1 cellular context compared by ENCODE assay signal in the genomic region with DNA sequence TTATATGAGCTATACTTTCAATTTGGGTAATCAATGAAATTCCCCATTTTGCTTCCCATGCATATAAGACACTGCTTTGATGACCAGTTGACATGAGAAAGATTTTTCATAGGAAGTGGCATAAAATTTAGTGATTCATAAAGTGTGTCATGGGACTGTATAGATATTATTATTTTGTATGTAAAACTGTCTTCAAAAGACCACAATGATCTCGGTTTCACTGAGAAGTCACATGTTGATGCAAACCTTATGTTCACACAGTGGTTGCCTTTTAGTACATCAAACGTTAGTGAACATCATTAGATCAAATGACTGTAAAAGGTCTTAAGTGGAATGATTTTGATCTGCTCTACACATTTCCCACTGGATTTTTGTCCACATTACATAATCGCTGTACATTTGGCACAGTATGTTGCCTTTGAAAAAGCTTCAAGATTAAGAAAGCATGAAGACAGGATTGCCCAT.
TF ChIP-seq lines count a peak whose summit lies in the region.

No MANE protein-coding gene starts in this region.

TF ChIP-seq in GM12878, 131 proteins besides CTCF, POLR2A, EP300 and RAD21 (continued from another document and continues in another):
- TF ChIP-seq, protein P1, sequence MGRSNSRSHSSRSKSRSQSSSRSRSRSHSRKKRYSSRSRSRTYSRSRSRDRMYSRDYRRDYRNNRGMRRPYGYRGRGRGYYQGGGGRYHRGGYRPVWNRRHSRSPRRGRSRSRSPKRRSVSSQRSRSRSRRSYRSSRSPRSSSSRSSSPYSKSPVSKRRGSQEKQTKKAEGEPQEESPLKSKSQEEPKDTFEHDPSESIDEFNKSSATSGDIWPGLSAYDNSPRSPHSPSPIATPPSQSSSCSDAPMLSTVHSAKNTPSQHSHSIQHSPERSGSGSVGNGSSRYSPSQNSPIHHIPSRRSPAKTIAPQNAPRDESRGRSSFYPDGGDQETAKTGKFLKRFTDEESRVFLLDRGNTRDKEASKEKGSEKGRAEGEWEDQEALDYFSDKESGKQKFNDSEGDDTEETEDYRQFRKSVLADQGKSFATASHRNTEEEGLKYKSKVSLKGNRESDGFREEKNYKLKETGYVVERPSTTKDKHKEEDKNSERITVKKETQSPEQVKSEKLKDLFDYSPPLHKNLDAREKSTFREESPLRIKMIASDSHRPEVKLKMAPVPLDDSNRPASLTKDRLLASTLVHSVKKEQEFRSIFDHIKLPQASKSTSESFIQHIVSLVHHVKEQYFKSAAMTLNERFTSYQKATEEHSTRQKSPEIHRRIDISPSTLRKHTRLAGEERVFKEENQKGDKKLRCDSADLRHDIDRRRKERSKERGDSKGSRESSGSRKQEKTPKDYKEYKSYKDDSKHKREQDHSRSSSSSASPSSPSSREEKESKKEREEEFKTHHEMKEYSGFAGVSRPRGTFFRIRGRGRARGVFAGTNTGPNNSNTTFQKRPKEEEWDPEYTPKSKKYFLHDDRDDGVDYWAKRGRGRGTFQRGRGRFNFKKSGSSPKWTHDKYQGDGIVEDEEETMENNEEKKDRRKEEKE (IDR thresholded peaks at IDR 0.05) = no peak
- TF ChIP-seq SP1 (IDR thresholded peaks at IDR 0.05; ENCODE audit: low read depth, low read length) (no peak), JUNB (IDR thresholded peaks at IDR 0.05) (peak; percentile 97), SMC3 (IDR thresholded peaks at IDR 0.05; ENCODE audit: borderline replicate concordance, low read length) (peak; percentile 3; the same call in 1 of the 2 replicates), NRF1 (conservative IDR thresholded peaks at IDR 0.05; ENCODE audit: low read depth, low read length) (no peak), JUND (IDR thresholded peaks at IDR 0.05; ENCODE audit: low read depth, low read length) (peak; percentile 72; the same call in 1 of the 2 replicates), SUZ12 (IDR thresholded peaks at IDR 0.05; ENCODE audit: unreplicated experiment) (no peak), FOXM1 (IDR thresholded peaks at IDR 0.05; ENCODE audit: low read depth, low read length) (peak; percentile 98), MYB (IDR thresholded peaks at IDR 0.05; ENCODE audit: borderline replicate concordance, low read depth, low read length) (no peak), SIX5 (IDR thresholded peaks at IDR 0.05; ENCODE audit: low read depth, low read length, severe bottlenecking) (no peak), SMARCA5 (IDR thresholded peaks at IDR 0.05) (peak; percentile 44; the same call in 1 of the 2 replicates), SMAD5 (IDR thresholded peaks at IDR 0.05; ENCODE audit: low read depth) (no peak; the same call in 1 of the 2 replicates), BRCA1 (IDR thresholded peaks at IDR 0.05; ENCODE audit: low read depth, low read length) (no peak), HCFC1 (IDR thresholded peaks at IDR 0.05; ENCODE audit: low read length) (no peak), RCOR1 (conservative IDR thresholded peaks at IDR 0.05; ENCODE audit: low read depth, low read length) (no peak), TARDBP (IDR thresholded peaks at IDR 0.05; ENCODE audit: borderline replicate concordance) (no peak), BMI1 (IDR thresholded peaks at IDR 0.05; ENCODE audit: borderline replicate concordance) (peak; percentile 67; the same call in 1 of the 2 replicates), ASH2L (IDR thresholded peaks at IDR 0.05; ENCODE audit: borderline replicate concordance, low read depth) (no peak), TCF7 (IDR thresholded peaks at IDR 0.05; ENCODE audit: borderline replicate concordance) (peak; percentile 80), CREB1 (IDR thresholded peaks at IDR 0.05; ENCODE audit: low read depth) (peak; percentile 57; the same call in 1 of the 2 replicates), ZNF274 (IDR thresholded peaks at IDR 0.05; ENCODE audit: insufficient read depth, insufficient read length) (no peak), SRF (IDR thresholded peaks at IDR 0.05; ENCODE audit: low read depth in 2 of 2, low read length in 2 of 2) (no peak), RUNX3 (IDR thresholded peaks at IDR 0.05; ENCODE audit: low read length) (peak; percentile 97), ZSCAN29 (IDR thresholded peaks at IDR 0.05) (no peak), RFX5 (IDR thresholded peaks at IDR 0.05; ENCODE audit: low read depth, low read length) (no peak), ZNF24 (IDR thresholded peaks at IDR 0.05) (peak; percentile 98), EED (IDR thresholded peaks at IDR 0.05; ENCODE audit: low read depth) (peak; percentile 74; the same call in 1 of the 2 replicates), CHD2 (IDR thresholded peaks at IDR 0.05; ENCODE audit: borderline replicate concordance, low read depth, low read length) (peak; percentile 74; the same call in 1 of the 2 replicates), TBL1XR1 (IDR thresholded peaks at IDR 0.05; ENCODE audit: low read depth, low read length) (peak; percentile 52; the same call in 1 of the 2 replicates), CREM (IDR thresholded peaks at IDR 0.05; ENCODE audit: low read depth) (peak; percentile 51; the same call in 1 of the 2 replicates), NFYA (IDR thresholded peaks at IDR 0.05; ENCODE audit: borderline replicate concordance, low read depth, low read length) (no peak), ZBED1 (IDR thresholded peaks at IDR 0.05; ENCODE audit: borderline replicate concordance) (peak; percentile 90), CHD1 (IDR thresholded peaks at IDR 0.05; ENCODE audit: low read depth, low read length) (no peak), FOXK2 (IDR thresholded peaks at IDR 0.05) (no peak), SUPT20H (IDR thresholded peaks at IDR 0.05; ENCODE audit: borderline replicate concordance, control insufficient read depth, low read depth, low read length) (no peak), KDM1A (IDR thresholded peaks at IDR 0.05; ENCODE audit: borderline replicate concordance) (no peak), WRNIP1 (IDR thresholded peaks at IDR 0.05; ENCODE audit: borderline replicate concordance, low read depth, low read length) (no peak), GABPA (IDR thresholded peaks at IDR 0.05; ENCODE audit: low read depth) (peak; percentile 38; the same call in 1 of the 2 replicates), CBFB (IDR thresholded peaks at IDR 0.05; ENCODE audit: low read depth) (peak; percentile 72; the same call in 1 of the 2 replicates), TCF3 (IDR thresholded peaks at IDR 0.05; ENCODE audit: borderline replicate concordance, insufficient read depth, low read depth, low read length) (0 out of 2 replicates have a peak, but pooled peaks have one; percentile 56), BACH1 (IDR thresholded peaks at IDR 0.05; ENCODE audit: borderline replicate concordance) (peak; percentile 28; the same call in 1 of the 2 replicates), PAX8 (IDR thresholded peaks at IDR 0.05) (no peak), ZZZ3 (IDR thresholded peaks at IDR 0.05; ENCODE audit: control insufficient read depth, insufficient read length, low read depth) (no peak), YY1 (IDR thresholded peaks at IDR 0.05; ENCODE audit: low read depth, low read length) (no peak), POLR2AphosphoS2 (IDR thresholded peaks at IDR 0.05; ENCODE audit: low read depth, low read length) (no peak), RAD51 (IDR thresholded peaks at IDR 0.05) (peak; percentile 91), CHD4 (IDR thresholded peaks at IDR 0.05) (no peak)
- TF ChIP-seq, protein P2, sequence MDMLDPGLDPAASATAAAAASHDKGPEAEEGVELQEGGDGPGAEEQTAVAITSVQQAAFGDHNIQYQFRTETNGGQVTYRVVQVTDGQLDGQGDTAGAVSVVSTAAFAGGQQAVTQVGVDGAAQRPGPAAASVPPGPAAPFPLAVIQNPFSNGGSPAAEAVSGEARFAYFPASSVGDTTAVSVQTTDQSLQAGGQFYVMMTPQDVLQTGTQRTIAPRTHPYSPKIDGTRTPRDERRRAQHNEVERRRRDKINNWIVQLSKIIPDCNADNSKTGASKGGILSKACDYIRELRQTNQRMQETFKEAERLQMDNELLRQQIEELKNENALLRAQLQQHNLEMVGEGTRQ (IDR thresholded peaks at IDR 0.05; ENCODE audit: borderline replicate concordance, low read depth, low read length) = peak; percentile 53; the same call in 1 of the 2 replicates
- TF ChIP-seq, protein P3, sequence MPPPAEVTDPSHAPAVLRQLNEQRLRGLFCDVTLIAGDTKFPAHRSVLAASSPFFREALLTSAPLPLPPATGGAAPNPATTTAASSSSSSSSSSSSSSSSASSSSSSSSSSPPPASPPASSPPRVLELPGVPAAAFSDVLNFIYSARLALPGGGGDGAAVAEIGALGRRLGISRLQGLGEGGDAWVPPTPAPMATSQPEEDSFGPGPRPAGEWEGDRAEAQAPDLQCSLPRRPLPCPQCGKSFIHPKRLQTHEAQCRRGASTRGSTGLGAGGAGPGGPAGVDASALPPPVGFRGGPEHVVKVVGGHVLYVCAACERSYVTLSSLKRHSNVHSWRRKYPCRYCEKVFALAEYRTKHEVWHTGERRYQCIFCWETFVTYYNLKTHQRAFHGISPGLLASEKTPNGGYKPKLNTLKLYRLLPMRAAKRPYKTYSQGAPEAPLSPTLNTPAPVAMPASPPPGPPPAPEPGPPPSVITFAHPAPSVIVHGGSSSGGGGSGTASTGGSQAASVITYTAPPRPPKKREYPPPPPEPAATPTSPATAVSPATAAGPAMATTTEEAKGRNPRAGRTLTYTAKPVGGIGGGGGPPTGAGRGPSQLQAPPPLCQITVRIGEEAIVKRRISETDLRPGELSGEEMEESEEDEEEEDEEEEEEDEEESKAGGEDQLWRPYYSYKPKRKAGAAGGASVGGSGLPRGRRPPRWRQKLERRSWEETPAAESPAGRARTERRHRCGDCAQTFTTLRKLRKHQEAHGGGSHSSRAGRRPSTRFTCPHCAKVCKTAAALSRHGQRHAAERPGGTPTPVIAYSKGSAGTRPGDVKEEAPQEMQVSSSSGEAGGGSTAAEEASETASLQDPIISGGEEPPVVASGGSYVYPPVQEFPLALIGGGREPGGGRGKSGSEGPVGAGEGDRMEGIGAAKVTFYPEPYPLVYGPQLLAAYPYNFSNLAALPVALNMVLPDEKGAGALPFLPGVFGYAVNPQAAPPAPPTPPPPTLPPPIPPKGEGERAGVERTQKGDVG (CRISPR knock-in tag; IDR thresholded peaks at IDR 0.05) = no peak
- TF ChIP-seq, protein P4, sequence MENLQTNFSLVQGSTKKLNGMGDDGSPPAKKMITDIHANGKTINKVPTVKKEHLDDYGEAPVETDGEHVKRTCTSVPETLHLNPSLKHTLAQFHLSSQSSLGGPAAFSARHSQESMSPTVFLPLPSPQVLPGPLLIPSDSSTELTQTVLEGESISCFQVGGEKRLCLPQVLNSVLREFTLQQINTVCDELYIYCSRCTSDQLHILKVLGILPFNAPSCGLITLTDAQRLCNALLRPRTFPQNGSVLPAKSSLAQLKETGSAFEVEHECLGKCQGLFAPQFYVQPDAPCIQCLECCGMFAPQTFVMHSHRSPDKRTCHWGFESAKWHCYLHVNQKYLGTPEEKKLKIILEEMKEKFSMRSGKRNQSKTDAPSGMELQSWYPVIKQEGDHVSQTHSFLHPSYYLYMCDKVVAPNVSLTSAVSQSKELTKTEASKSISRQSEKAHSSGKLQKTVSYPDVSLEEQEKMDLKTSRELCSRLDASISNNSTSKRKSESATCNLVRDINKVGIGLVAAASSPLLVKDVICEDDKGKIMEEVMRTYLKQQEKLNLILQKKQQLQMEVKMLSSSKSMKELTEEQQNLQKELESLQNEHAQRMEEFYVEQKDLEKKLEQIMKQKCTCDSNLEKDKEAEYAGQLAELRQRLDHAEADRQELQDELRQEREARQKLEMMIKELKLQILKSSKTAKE (IDR thresholded peaks at IDR 0.05; ENCODE audit: low read depth, poor library complexity, severe bottlenecking) = peak; percentile 80
- TF ChIP-seq, protein P5, sequence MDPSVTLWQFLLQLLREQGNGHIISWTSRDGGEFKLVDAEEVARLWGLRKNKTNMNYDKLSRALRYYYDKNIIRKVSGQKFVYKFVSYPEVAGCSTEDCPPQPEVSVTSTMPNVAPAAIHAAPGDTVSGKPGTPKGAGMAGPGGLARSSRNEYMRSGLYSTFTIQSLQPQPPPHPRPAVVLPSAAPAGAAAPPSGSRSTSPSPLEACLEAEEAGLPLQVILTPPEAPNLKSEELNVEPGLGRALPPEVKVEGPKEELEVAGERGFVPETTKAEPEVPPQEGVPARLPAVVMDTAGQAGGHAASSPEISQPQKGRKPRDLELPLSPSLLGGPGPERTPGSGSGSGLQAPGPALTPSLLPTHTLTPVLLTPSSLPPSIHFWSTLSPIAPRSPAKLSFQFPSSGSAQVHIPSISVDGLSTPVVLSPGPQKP (IDR thresholded peaks at IDR 0.05; ENCODE audit: low read depth, low read length) = no peak
- TF ChIP-seq, protein P6, sequence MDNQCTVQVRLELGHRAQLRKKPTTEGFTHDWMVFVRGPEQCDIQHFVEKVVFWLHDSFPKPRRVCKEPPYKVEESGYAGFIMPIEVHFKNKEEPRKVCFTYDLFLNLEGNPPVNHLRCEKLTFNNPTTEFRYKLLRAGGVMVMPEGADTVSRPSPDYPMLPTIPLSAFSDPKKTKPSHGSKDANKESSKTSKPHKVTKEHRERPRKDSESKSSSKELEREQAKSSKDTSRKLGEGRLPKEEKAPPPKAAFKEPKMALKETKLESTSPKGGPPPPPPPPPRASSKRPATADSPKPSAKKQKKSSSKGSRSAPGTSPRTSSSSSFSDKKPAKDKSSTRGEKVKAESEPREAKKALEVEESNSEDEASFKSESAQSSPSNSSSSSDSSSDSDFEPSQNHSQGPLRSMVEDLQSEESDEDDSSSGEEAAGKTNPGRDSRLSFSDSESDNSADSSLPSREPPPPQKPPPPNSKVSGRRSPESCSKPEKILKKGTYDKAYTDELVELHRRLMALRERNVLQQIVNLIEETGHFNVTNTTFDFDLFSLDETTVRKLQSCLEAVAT (IDR thresholded peaks at IDR 0.05) = no peak
- TF ChIP-seq, protein P7, sequence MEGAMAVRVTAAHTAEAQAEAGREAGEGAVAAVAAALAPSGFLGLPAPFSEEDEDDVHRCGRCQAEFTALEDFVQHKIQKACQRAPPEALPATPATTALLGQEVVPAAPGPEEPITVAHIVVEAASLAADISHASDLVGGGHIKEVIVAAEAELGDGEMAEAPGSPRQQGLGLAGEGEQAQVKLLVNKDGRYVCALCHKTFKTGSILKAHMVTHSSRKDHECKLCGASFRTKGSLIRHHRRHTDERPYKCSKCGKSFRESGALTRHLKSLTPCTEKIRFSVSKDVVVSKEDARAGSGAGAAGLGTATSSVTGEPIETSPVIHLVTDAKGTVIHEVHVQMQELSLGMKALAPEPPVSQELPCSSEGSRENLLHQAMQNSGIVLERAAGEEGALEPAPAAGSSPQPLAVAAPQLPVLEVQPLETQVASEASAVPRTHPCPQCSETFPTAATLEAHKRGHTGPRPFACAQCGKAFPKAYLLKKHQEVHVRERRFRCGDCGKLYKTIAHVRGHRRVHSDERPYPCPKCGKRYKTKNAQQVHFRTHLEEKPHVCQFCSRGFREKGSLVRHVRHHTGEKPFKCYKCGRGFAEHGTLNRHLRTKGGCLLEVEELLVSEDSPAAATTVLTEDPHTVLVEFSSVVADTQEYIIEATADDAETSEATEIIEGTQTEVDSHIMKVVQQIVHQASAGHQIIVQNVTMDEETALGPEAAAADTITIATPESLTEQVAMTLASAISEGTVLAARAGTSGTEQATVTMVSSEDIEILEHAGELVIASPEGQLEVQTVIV (IDR thresholded peaks at IDR 0.05; ENCODE audit: borderline replicate concordance, partially characterized antibody) = no peak
